26 cellular contexts compared by ENCODE assay signal in the genomic region with DNA sequence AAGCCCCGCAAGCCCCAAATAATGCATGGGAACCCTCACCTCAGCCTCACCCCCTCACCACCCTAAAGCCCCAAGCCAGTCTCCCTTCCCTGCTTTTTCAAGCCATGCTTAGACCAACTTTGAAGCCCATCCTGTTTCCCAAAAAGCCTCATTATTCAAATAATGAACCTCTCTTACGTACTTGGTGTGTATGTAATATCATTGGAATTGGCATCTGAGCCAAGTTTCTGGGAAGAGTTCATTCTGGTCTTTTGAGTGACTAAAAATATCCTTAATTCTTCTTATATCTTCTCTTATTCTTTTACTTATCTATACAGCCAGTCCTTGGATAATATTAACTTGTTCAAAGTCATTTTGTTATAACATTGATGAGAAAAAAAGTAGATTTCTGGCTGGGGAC.
"Had no signal": no experiment of that assay in that cellular context is flagged by ENCODE, and none has a peak within 500 bp of the region (broad histone marks: within the 10 kb centered on the region; RNA-seq: fewer than 3 reads in every experiment).

No MANE protein-coding gene starts in this region.

- H3K27me3 ChIP-seq: colonic mucosa, pancreas, sigmoid colon, vagina had no signal

- H3K27ac ChIP-seq: colonic mucosa, left ventricle myocardium inferior, pancreas, prostate gland, sigmoid colon, thoracic aorta, vagina had no signal

- H3K4me1 ChIP-seq: colonic mucosa, left ventricle myocardium inferior, pancreas, prostate gland, sigmoid colon, vagina had no signal

- H3K4me3 ChIP-seq: colonic mucosa, left ventricle myocardium inferior, lung, pancreas, prostate gland, sigmoid colon, thoracic aorta, vagina had no signal

- H3K36me3 ChIP-seq: colonic mucosa, left ventricle myocardium inferior, pancreas, prostate gland, sigmoid colon, thoracic aorta, vagina had no signal

- DNase-seq: activated CD4-positive, alpha-beta memory T cell treated with anti-CD3 and anti-CD28 coated beads for 36 hours; activated CD4-positive, alpha-beta T cell treated with anti-CD3 and anti-CD28 coated beads, Interleukin-2, amount 10 ng/mL, durations not matched to agents 24 days and 14 days; activated CD4-positive, CD25-positive, alpha-beta regulatory T cell treated with anti-CD3 and anti-CD28 coated beads, Interleukin-2, amount 50 U/mL, for 72 hours; activated CD8-positive, alpha-beta memory T cell treated with anti-CD3 and anti-CD28 coated beads, Interleukin-2, amount 50 U/mL, for 4 hours; activated effector memory CD4-positive, alpha-beta T cell treated with anti-CD3 and anti-CD28 coated beads, Interleukin-2, amount 50 U/mL, for 16 hours; activated naive CD4-positive, alpha-beta T cell treated with anti-CD3 and anti-CD28 coated beads, Interleukin-2, amount 10 ng/mL, durations not matched to agents 7 days and 5 days; activated naive CD8-positive, alpha-beta T cell treated with anti-CD3 and anti-CD28 coated beads, Interleukin-2, amount 50 U/mL, for 24 hours; activated T-cell treated with anti-CD3 and anti-CD28 coated beads, Interleukin-2, amount 50 U/mL, for 1 hour; amygdala; colonic mucosa; effector memory CD4-positive, alpha-beta T cell; islet precursor cell; left ventricle myocardium inferior; mesendoderm; nucleus accumbens; pancreas; retina; sigmoid colon; small intestine; stimulated activated CD4-positive, alpha-beta T cell treated with anti-CD3 and anti-CD28 coated beads, Interleukin-4, amount 100 ng/mL, for 24 hours; T-helper 2 cell had no signal

- H3K9me3 ChIP-seq: colonic mucosa, left ventricle myocardium inferior, pancreas, prostate gland, sigmoid colon, thoracic aorta, vagina had no signal

- ATAC-seq: activated naive CD8-positive, alpha-beta T cell treated with anti-CD3 and anti-CD28 coated beads, Interleukin-2, amount 50 U/mL, for 24 hours; pancreas; stimulated activated effector memory CD8-positive, alpha-beta T cell treated with anti-CD3 and anti-CD28 coated beads, Interleukin-12 subunit alpha, Interleukin-12 subunit beta, amount 100 ng/mL, for 72 hours had no signal
